13 cellular contexts compared by ENCODE assay signal in genomic region chr12:54328595-54329337, GRCh38. TPM values are rescaled to one million over a fixed set of nuclear protein-coding genes. Genes with fewer than 3 reads are reported as not detected.
A peak's percentile ranks its signal among the peaks of the same experiment; 100 is the strongest.
DNase-seq lines count a peak whose midpoint lies in the region; ATAC-seq and TF ChIP-seq lines count a peak whose summit lies in the region.
"Had no signal": no experiment of that assay in that cellular context is flagged by ENCODE, and none has a peak within 500 bp of the region (broad histone marks: within the 10 kb centered on the region; RNA-seq: fewer than 3 reads in every experiment).

No MANE protein-coding gene starts in this region.

- TF ChIP-seq CTCF in Loucy (conservative IDR thresholded peaks at IDR 0.05; ENCODE audit: low read length) (no peak), osteoblast (IDR thresholded peaks at IDR 0.05; ENCODE audit: extremely low read depth, low read depth, low read length) (no peak)

- H2AFZ ChIP-seq in Loucy (ENCODE audit: low read length) (no peak overlapping the region), osteoblast (ENCODE audit: low read length) (no peak overlapping the region)

- no peaks in the 10 kb centered on the region for H3F3A ChIP-seq in Loucy (ENCODE audit: low read depth)

- H3K36me3 ChIP-seq in Loucy (ENCODE audit: insufficient read depth, low read length), result no peaks in the 10 kb centered on the region
- H3K36me3 ChIP-seq in osteoblast (ENCODE audit: insufficient read depth, low read length), result peaks cover 16% of the 10 kb centered on the region

- H3K9me3 Mint-ChIP-seq in T-helper 1 cell treated with Interleukin-12 subunit alpha and Interleukin-12 subunit beta and Interleukin-4 antibody, amounts not matched to agents 30 μg/mL and 1 μg/mL, for 36 hours, result no peaks in the 10 kb centered on the region
- no peaks in the 10 kb centered on the region for H3K9me3 Mint-ChIP-seq in central memory CD8-positive, alpha-beta T cell

- H3K27me3 ChIP-seq in Loucy (ENCODE audit: insufficient read depth, low read length, poor library complexity, severe bottlenecking), result no peaks in the 10 kb centered on the region
- no peaks in the 10 kb centered on the region for H3K27me3 ChIP-seq in osteoblast (ENCODE audit: insufficient read depth, low read length)

- no peak overlapping the region for H3K4me3 ChIP-seq in Loucy (ENCODE audit: low read length, poor library complexity, severe bottlenecking)
- H3K4me3 ChIP-seq in osteoblast (ENCODE audit: insufficient read depth, low read length), result no peak overlapping the region

- peak overlapping the region; percentile 14 for H3K4me2 ChIP-seq in Loucy (ENCODE audit: low read depth, low read length, poor library complexity, severe bottlenecking)
- H3K4me2 ChIP-seq in osteoblast (ENCODE audit: insufficient read depth, low read length), result peak overlapping the region; percentile 32

- peak overlapping the region; percentile 1 for H3K9ac ChIP-seq in Loucy (ENCODE audit: low read depth, low read length, poor library complexity, severe bottlenecking)

- H3K4me1 ChIP-seq in Loucy (ENCODE audit: insufficient read depth, low read length, poor library complexity, severe bottlenecking) (peaks cover 19% of the 10 kb centered on the region), osteoblast (ENCODE audit: insufficient read depth, low read length) (peaks cover 30% of the 10 kb centered on the region)

- no peaks in the 10 kb centered on the region for H3K27me3 Mint-ChIP-seq in T-helper 1 cell treated with Interleukin-12 subunit alpha and Interleukin-12 subunit beta and Interleukin-4 antibody, amounts not matched to agents 30 μg/mL and 1 μg/mL, for 36 hours (ENCODE audit: low read depth)
- no peaks in the 10 kb centered on the region for H3K27me3 Mint-ChIP-seq in central memory CD8-positive, alpha-beta T cell

- DNase-seq in T-helper 1 cell (no peak), osteoblast (ENCODE audit: insufficient read length, low spot score, missing footprints) (no peak), NK-92 (lab: John Stamatoyannopoulos, UW; ENCODE audit: unreplicated experiment) (no peak)
- no peak for DNase-seq in central memory CD8-positive, alpha-beta T cell (ENCODE audit: low spot score in 2 of 2)
- DNase-seq: Kasumi-1, mammary epithelial cell had no signal

- H3K79me2 ChIP-seq in Loucy (ENCODE audit: insufficient read depth, low read length) (peaks cover 46% of the 10 kb centered on the region), osteoblast (ENCODE audit: insufficient read depth, low read length) (peaks cover 80% of the 10 kb centered on the region)

- no peaks in the 10 kb centered on the region for H3K9me2 ChIP-seq in Loucy (replicated peaks; ENCODE audit: low read depth, low read length)

- H3K4me1 Mint-ChIP-seq in T-helper 1 cell treated with Interleukin-12 subunit alpha and Interleukin-12 subunit beta and Interleukin-4 antibody, amounts not matched to agents 30 μg/mL and 1 μg/mL, for 36 hours (ENCODE audit: low read depth), result peaks cover 45% of the 10 kb centered on the region
- H3K4me1 Mint-ChIP-seq in central memory CD8-positive, alpha-beta T cell, result peaks cover 50% of the 10 kb centered on the region

- H3K27ac ChIP-seq in osteoblast (ENCODE audit: low read depth, low read length), result peak overlapping the region; percentile 18
- H3K27ac ChIP-seq: 22Rv1 had no signal

- peak overlapping the region; percentile 32 for H3K4me3 Mint-ChIP-seq in T-helper 1 cell treated with Interleukin-12 subunit alpha and Interleukin-12 subunit beta and Interleukin-4 antibody, amounts not matched to agents 30 μg/mL and 1 μg/mL, for 36 hours
- H3K4me3 Mint-ChIP-seq in central memory CD8-positive, alpha-beta T cell, result peak overlapping the region; percentile 15

- H3K9me3 ChIP-seq in Loucy (ENCODE audit: insufficient read depth, low read depth, low read length), result no peaks in the 10 kb centered on the region
- no peaks in the 10 kb centered on the region for H3K9me3 ChIP-seq in osteoblast (ENCODE audit: low read depth, low read length)

- no peaks in the 10 kb centered on the region for H4K20me1 ChIP-seq in Loucy (ENCODE audit: insufficient read depth, low read length, poor library complexity, severe bottlenecking)
- H4K20me1 ChIP-seq in osteoblast (ENCODE audit: insufficient read depth, low read length), result no peaks in the 10 kb centered on the region

- H3K27ac Mint-ChIP-seq in T-helper 1 cell treated with Interleukin-12 subunit alpha and Interleukin-12 subunit beta and Interleukin-4 antibody, amounts not matched to agents 30 μg/mL and 1 μg/mL, for 36 hours, result peak overlapping the region; percentile 58
- no peak overlapping the region for H3K27ac Mint-ChIP-seq in central memory CD8-positive, alpha-beta T cell (ENCODE audit: low read depth)

- ATAC-seq in central memory CD8-positive, alpha-beta T cell (replicated peaks; ENCODE audit: extremely low read depth, poor library complexity, severe bottlenecking), result no peak
- ATAC-seq in GM18870 (IDR thresholded peaks at IDR 0.05; ENCODE audit: unreplicated experiment) (no peak), HG03280 (IDR thresholded peaks at IDR 0.05; ENCODE audit: unreplicated experiment) (no peak)

- peaks cover 14% of the 10 kb centered on the region for H3K36me3 Mint-ChIP-seq in T-helper 1 cell treated with Interleukin-12 subunit alpha and Interleukin-12 subunit beta and Interleukin-4 antibody, amounts not matched to agents 30 μg/mL and 1 μg/mL, for 36 hours (ENCODE audit: low read depth)
- peaks cover 9% of the 10 kb centered on the region for H3K36me3 Mint-ChIP-seq in central memory CD8-positive, alpha-beta T cell (ENCODE audit: insufficient read depth)

RNA-seq across cellular contexts. Expression of gene COPZ1, which starts 3.8 kb away (rescaled TPM):
- 96.9 and 104 TPM in 2 replicates for total RNA-seq in osteoblast

RNA-seq across cellular contexts. Expression of gene NFE2, which starts 28.0 kb away (rescaled TPM):
- total RNA-seq in osteoblast, result 1.4 and 2.7 TPM in 2 replicates
- total RNA-seq: bronchial epithelial cell, OCI-LY7 had no signal

RNA-seq across cellular contexts. Expression of gene GPR84, which starts 35.5 kb away (rescaled TPM):
- total RNA-seq in osteoblast, result 0.36 TPM in 1 of 2 replicates, not detected in the other
- total RNA-seq: bronchial epithelial cell had no signal

RNA-seq across cellular contexts. Expression of gene HNRNPA1, which starts 48.2 kb away (rescaled TPM):
- total RNA-seq in osteoblast, result 217 and 232 TPM in 2 replicates

RNA-seq across cellular contexts. Expression of gene CBX5, which starts 48.8 kb away (rescaled TPM):
- 37.1 and 37.6 TPM in 2 replicates for total RNA-seq in osteoblast
